16 cellular contexts compared by ENCODE assay signal in the genomic region with DNA sequence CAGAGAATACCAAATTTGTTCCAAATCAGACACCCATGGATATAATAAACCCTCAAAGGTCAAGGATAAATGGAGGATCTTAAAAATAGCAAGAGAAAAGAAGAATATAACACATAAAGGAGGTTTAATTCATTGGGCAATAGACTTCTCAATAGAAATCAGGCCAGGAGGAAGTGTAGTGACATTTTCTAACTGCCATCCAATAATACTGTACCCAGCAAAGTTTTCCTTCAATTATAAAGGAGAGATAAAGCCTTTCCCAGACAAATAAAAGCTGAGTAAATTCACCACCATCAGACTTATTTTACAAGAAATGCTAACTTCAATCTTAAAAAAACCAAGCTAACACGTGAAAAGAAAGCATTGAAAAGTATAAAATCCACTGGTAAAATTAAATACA.
DNase-seq lines count a peak whose midpoint lies in the region; ATAC-seq and TF ChIP-seq lines count a peak whose summit lies in the region.
"Had no signal": no experiment of that assay in that cellular context is flagged by ENCODE, and none has a peak within 500 bp of the region (broad histone marks: within the 10 kb centered on the region; RNA-seq: fewer than 3 reads in every experiment).

No MANE protein-coding gene starts in this region.

- no peak overlapping the region for H2AK5ac ChIP-seq in mesendoderm (ENCODE audit: low read length)

- 0 out of 2 replicates have a peak, but pooled peaks cover 3% of the 10 kb centered on the region for H3K9me2 ChIP-seq in Karpas-422 (replicated peaks; ENCODE audit: insufficient read depth, low read length)

- H3K27ac Mint-ChIP-seq in CD4-positive, alpha-beta T cell: no peak overlapping the region
- no peak overlapping the region for H3K27ac Mint-ChIP-seq in CD8-positive, alpha-beta memory T cell
- H3K27ac Mint-ChIP-seq: B cell; CD4-positive, alpha-beta memory T cell had no signal

- no peaks in the 10 kb centered on the region for H3K79me1 ChIP-seq in mesendoderm (ENCODE audit: low read length)

- H3K9me3 ChIP-seq in HEK293 (ENCODE audit: control insufficient read depth, insufficient read depth, low read depth, low read length): no peaks in the 10 kb centered on the region
- peaks cover 7% of the 10 kb centered on the region; the same call in 1 of the 2 replicates for H3K9me3 ChIP-seq in Karpas-422 (ENCODE audit: low read length)
- H3K9me3 ChIP-seq in CD4-positive, alpha-beta T cell (ENCODE audit: control insufficient read depth, low read length): peaks cover 19% of the 10 kb centered on the region
- peaks cover 5% of the 10 kb centered on the region for H3K9me3 ChIP-seq in CD8-positive, alpha-beta memory T cell (ENCODE audit: low read length)

- H3K4me3 ChIP-seq in HEK293 (ENCODE audit: low read depth, low read length) (no peak overlapping the region), Karpas-422 (ENCODE audit: low read length) (no peak overlapping the region), mesendoderm (ENCODE audit: low read length) (no peak overlapping the region)
- H3K4me3 ChIP-seq in CD8-positive, alpha-beta memory T cell (ENCODE audit: low read length): no peak overlapping the region
- H3K4me3 ChIP-seq: A549; BLaER1 treated with 17β-estradiol and CSF1 and Interleukin-3, amounts not matched to agents 10 nM and 100 nM had no signal

- H3K79me2 ChIP-seq in Karpas-422 (ENCODE audit: low read length) (no peaks in the 10 kb centered on the region), mesendoderm (ENCODE audit: control insufficient read depth, insufficient read depth, low read length) (no peaks in the 10 kb centered on the region)

- TF ChIP-seq CTCF in HEK293 (tag by site-specific recombination; IDR thresholded peaks at IDR 0.05): no peak
- TF ChIP-seq CTCF in CD4-positive, alpha-beta T cell (IDR thresholded peaks at IDR 0.05): no peak

- H3K18ac ChIP-seq in mesendoderm (ENCODE audit: low read length): no peak overlapping the region

- ATAC-seq in CD4-positive, alpha-beta T cell (ENCODE audit: poor library complexity): no peak
- ATAC-seq: A549 had no signal

- H2BK15ac ChIP-seq in mesendoderm (replicated peaks; ENCODE audit: low read depth): no peak overlapping the region

- no peak overlapping the region for H3K23ac ChIP-seq in mesendoderm (ENCODE audit: low read length)

- no CpG with 5 or more reads among the region's 1 CpG for WGBS in mesendoderm (ENCODE audit: extremely low coverage, insufficient coverage, low lambda C conversion rate)

- H3K27me3 ChIP-seq in Karpas-422 (ENCODE audit: low read length): no peaks in the 10 kb centered on the region
- H3K27me3 ChIP-seq in mesendoderm (ENCODE audit: insufficient read depth, low read length, poor library complexity): no peaks in the 10 kb centered on the region
- H3K27me3 ChIP-seq in CD4-positive, alpha-beta T cell (ENCODE audit: control insufficient read depth, insufficient read depth, low read length): no peaks in the 10 kb centered on the region
- H3K27me3 ChIP-seq in CD8-positive, alpha-beta memory T cell (ENCODE audit: insufficient read depth, low read length, poor library complexity, severe bottlenecking): no peaks in the 10 kb centered on the region
- H3K27me3 ChIP-seq: BLaER1 treated with 17β-estradiol and CSF1 and Interleukin-3, amounts not matched to agents 10 nM and 100 nM had no signal

- CTCF ChIA-PET in HEK293 (lab: Yijun Ruan, JAX): no interaction called here
- CTCF ChIA-PET in CD4-positive, alpha-beta T cell (lab: Charles Lee): no interaction called here
- CTCF ChIA-PET in CD8-positive, alpha-beta memory T cell (lab: Charles Lee): no interaction called here

- no peaks in the 10 kb centered on the region for H3K36me3 Mint-ChIP-seq in CD4-positive, alpha-beta T cell (ENCODE audit: low read depth)
- peaks cover 0 to 7% (median 0%) of the 10 kb centered on the region in 3 donors for H3K36me3 Mint-ChIP-seq in CD8-positive, alpha-beta memory T cell
- H3K36me3 Mint-ChIP-seq: CD4-positive, alpha-beta memory T cell had no signal

- H3K27ac ChIP-seq in HEK293 (ENCODE audit: extremely low read depth, low read depth, low read length) (no peak overlapping the region), Karpas-422 (ENCODE audit: low read length) (no peak overlapping the region), mesendoderm (ENCODE audit: low read depth, low read length) (no peak overlapping the region)
- H3K27ac ChIP-seq in CD4-positive, alpha-beta T cell (ENCODE audit: low read depth, low read length): no peak overlapping the region
- H3K27ac ChIP-seq in CD8-positive, alpha-beta memory T cell (ENCODE audit: low read depth, low read length): no peak overlapping the region
- H3K27ac ChIP-seq: 22Rv1; A549; BLaER1 treated with 17β-estradiol and CSF1 and Interleukin-3, amounts not matched to agents 10 nM and 100 nM; C4-2B had no signal

- no peak overlapping the region for H3K4ac ChIP-seq in mesendoderm (ENCODE audit: low read depth, low read length)

- H4K8ac ChIP-seq in mesendoderm (ENCODE audit: low read depth, low read length): no peak overlapping the region

- H3K27me3 Mint-ChIP-seq in CD4-positive, alpha-beta T cell: peaks cover 11% of the 10 kb centered on the region
- H3K27me3 Mint-ChIP-seq in CD8-positive, alpha-beta memory T cell: no peaks in the 10 kb centered on the region
- H3K27me3 Mint-ChIP-seq: B cell had no signal

- H3K9me3 Mint-ChIP-seq in CD4-positive, alpha-beta T cell: peaks cover 21% of the 10 kb centered on the region
- H3K9me3 Mint-ChIP-seq in CD8-positive, alpha-beta memory T cell: peaks cover 25 to 41% (median 32%) of the 10 kb centered on the region in 5 donors

- 0 out of 2 replicates have a peak overlapping the region, but pooled peaks have one; percentile 23 for H2AFZ ChIP-seq in Karpas-422 (ENCODE audit: low read length)

- intact Hi-C loops in CD4-positive, alpha-beta T cell (cut with DNase I, micrococcal nuclease): no loop called here

- H3K56ac ChIP-seq in mesendoderm (ENCODE audit: low read length): no peak overlapping the region

- DNase-seq in Karpas-422: no peak
- DNase-seq in mesendoderm: peak; percentile 1
- no peak for DNase-seq in CD4-positive, alpha-beta T cell
- no peak for DNase-seq in CD8-positive, alpha-beta memory T cell
- DNase-seq: AML-193; Caco-2; Calu3; CD4-positive, alpha-beta memory T cell; DMS79 treated with DMSO at 0.1 percent for 48 hours; GF-D8 had no signal

- H3K4me2 ChIP-seq in Karpas-422 (ENCODE audit: low read depth, low read length, poor library complexity, severe bottlenecking) (no peak overlapping the region), mesendoderm (ENCODE audit: low read length) (no peak overlapping the region)
- H3K4me2 ChIP-seq: A549; BLaER1 treated with 17β-estradiol and CSF1 and Interleukin-3, amounts not matched to agents 10 nM and 100 nM had no signal

- POLR2A ChIA-PET in HEK293 (lab: Yijun Ruan, JAX): no interaction called here
- POLR2A ChIA-PET in CD4-positive, alpha-beta T cell (lab: Charles Lee): no interaction called here
- POLR2A ChIA-PET in CD8-positive, alpha-beta memory T cell (lab: Charles Lee): no interaction called here

- no peaks in the 10 kb centered on the region for H3K36me3 ChIP-seq in HEK293 (ENCODE audit: control insufficient read depth in 2 of 2, insufficient read depth in 1 of 2, low read length in 2 of 2)
- no peaks in the 10 kb centered on the region for H3K36me3 ChIP-seq in Karpas-422 (ENCODE audit: insufficient read depth, low read length)
- no peaks in the 10 kb centered on the region for H3K36me3 ChIP-seq in mesendoderm (ENCODE audit: control insufficient read depth, insufficient read depth, low read length)
- H3K36me3 ChIP-seq in CD8-positive, alpha-beta memory T cell (ENCODE audit: insufficient read depth, low read length): no peaks in the 10 kb centered on the region
- H3K36me3 ChIP-seq: BLaER1 treated with 17β-estradiol and CSF1 and Interleukin-3, amounts not matched to agents 10 nM and 100 nM had no signal

- no peak overlapping the region for H2BK120ac ChIP-seq in mesendoderm (ENCODE audit: low read depth, low read length)

- no peak overlapping the region for H3K4me3 Mint-ChIP-seq in CD4-positive, alpha-beta T cell
- H3K4me3 Mint-ChIP-seq in CD8-positive, alpha-beta memory T cell: no peak overlapping the region
- H3K4me3 Mint-ChIP-seq: B cell; CD4-positive, alpha-beta memory T cell had no signal

- H3K4me1 Mint-ChIP-seq in CD4-positive, alpha-beta T cell (ENCODE audit: low read depth): no peaks in the 10 kb centered on the region
- no peaks in the 10 kb centered on the region for H3K4me1 Mint-ChIP-seq in CD8-positive, alpha-beta memory T cell
- H3K4me1 Mint-ChIP-seq: B cell; CD4-positive, alpha-beta memory T cell had no signal

- no peaks in the 10 kb centered on the region for H3K4me1 ChIP-seq in HEK293 (ENCODE audit: control insufficient read depth, insufficient read depth, low read length)
- no peaks in the 10 kb centered on the region for H3K4me1 ChIP-seq in Karpas-422 (ENCODE audit: low read length)
- no peaks in the 10 kb centered on the region for H3K4me1 ChIP-seq in mesendoderm (ENCODE audit: control insufficient read depth, low read depth, low read length)
- H3K4me1 ChIP-seq in CD8-positive, alpha-beta memory T cell (ENCODE audit: insufficient read depth, low read length): no peaks in the 10 kb centered on the region
- H3K4me1 ChIP-seq: A549, Caco-2 had no signal

- H4K20me1 ChIP-seq in Karpas-422 (ENCODE audit: insufficient read depth, low read depth, low read length): no peaks in the 10 kb centered on the region
- H4K20me1 ChIP-seq: BLaER1 treated with 17β-estradiol and CSF1 and Interleukin-3, amounts not matched to agents 10 nM and 100 nM had no signal

- H2BK5ac ChIP-seq in mesendoderm (ENCODE audit: low read length): no peak overlapping the region

- no peak overlapping the region for H4K5ac ChIP-seq in mesendoderm (ENCODE audit: low read length)

- H3K9ac ChIP-seq in Karpas-422 (ENCODE audit: low read length) (no peak overlapping the region), mesendoderm (ENCODE audit: low read length) (no peak overlapping the region)
- H3K9ac ChIP-seq: BLaER1 treated with 17β-estradiol and CSF1 and Interleukin-3, amounts not matched to agents 10 nM and 100 nM had no signal

TF ChIP-seq in HEK293, 187 proteins besides CTCF, POLR2A, EP300 and RAD21:
- TF ChIP-seq ZNF211 (tag by site-specific recombination; IDR thresholded peaks at IDR 0.05; ENCODE audit: low read depth) (no peak), TRIM28 (IDR thresholded peaks at IDR 0.05; ENCODE audit: borderline replicate concordance, low read length) (peak; percentile 34; the same call in 1 of the 2 replicates), SETDB1 (IDR thresholded peaks at IDR 0.05; ENCODE audit: insufficient read length, low read length) (peak; percentile 90)
